14 cellular contexts compared by ENCODE assay signal in the genomic region with DNA sequence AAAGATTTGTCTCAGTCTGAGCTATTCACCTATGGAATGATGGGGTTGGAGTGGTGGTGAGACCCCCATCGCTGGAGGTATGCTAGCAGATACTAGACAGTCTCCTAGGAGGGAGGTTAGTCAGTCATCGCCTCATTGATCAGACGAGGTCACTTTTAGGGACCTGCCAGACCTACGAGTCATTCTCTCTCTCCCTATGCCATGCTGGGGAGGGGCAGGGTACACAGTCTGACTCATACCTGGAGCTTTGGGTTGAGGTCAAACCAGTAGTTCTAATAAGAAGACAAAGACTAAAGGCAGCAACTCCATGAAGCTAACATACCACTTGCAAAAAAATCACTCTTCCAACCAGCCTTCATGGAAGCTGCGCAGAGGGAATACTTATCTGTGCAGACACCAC.
DNase-seq lines count a peak whose midpoint lies in the region; ATAC-seq, FAIRE-seq and TF ChIP-seq lines count a peak whose summit lies in the region.
"Had no signal": no experiment of that assay in that cellular context is flagged by ENCODE, and none has a peak within 500 bp of the region (broad histone marks: within the 10 kb centered on the region; RNA-seq: fewer than 3 reads in every experiment).

No MANE protein-coding gene starts in this region.

- H3K36me3 Mint-ChIP-seq in GM23338 (ENCODE audit: low read depth), result no peaks in the 10 kb centered on the region
- H3K36me3 Mint-ChIP-seq: activated CD8-positive, alpha-beta memory T cell treated with anti-CD3 and anti-CD28 coated beads, Interleukin-2, amount 10 ng/mL, durations not matched to agents 7 days and 5 days; CD8-positive, alpha-beta T cell; memory B cell had no signal

- POLR2A ChIA-PET in endothelial cell of umbilical vein (lab: Charles Lee), result no interaction called here

- H3K27me3 Mint-ChIP-seq in GM23338 (ENCODE audit: insufficient read depth, low read depth, poor library complexity), result peaks cover 9% of the 10 kb centered on the region

- no peak overlapping the region for H2BK12ac ChIP-seq in neuronal stem cell (ENCODE audit: low read length)

- H2AK5ac ChIP-seq in neuronal stem cell (ENCODE audit: low read depth, low read length), result no peak overlapping the region

- no peaks in the 10 kb centered on the region for H3K79me1 ChIP-seq in neuronal stem cell (ENCODE audit: low read depth, low read length)

- H3K4me3 ChIP-seq in GM23338, result no peak overlapping the region
- no peak overlapping the region for H3K4me3 ChIP-seq in endothelial cell of umbilical vein (replicated peaks in 1 of 3; ENCODE audit: insufficient read depth in 1 of 3, low read depth in 1 of 3, low read length in 3 of 3)
- H3K4me3 ChIP-seq in neuronal stem cell (ENCODE audit: low read length in 2 of 2), result no peak overlapping the region
- H3K4me3 ChIP-seq: GM23248 had no signal

- H3K9me1 ChIP-seq in endothelial cell of umbilical vein (replicated peaks; ENCODE audit: control insufficient read depth, extremely low read depth, insufficient read depth, low read length), result no peaks in the 10 kb centered on the region

- TF ChIP-seq POLR2A in endothelial cell of umbilical vein (IDR thresholded peaks at IDR 0.05; ENCODE audit: low read depth, low read length), result no peak

- no peaks in the 10 kb centered on the region for H3K27me3 ChIP-seq in GM23338 (ENCODE audit: insufficient read depth)
- no peaks in the 10 kb centered on the region for H3K27me3 ChIP-seq in endothelial cell of umbilical vein (ENCODE audit: control insufficient read depth in 2 of 2, insufficient read depth in 2 of 2, low read length in 2 of 2)
- H3K27me3 ChIP-seq in neuronal stem cell (ENCODE audit: control insufficient read depth in 3 of 3, insufficient read depth in 3 of 3, low read depth in 1 of 3, low read length in 3 of 3), result no peaks in the 10 kb centered on the region

- H3F3A ChIP-seq in GM23338 (replicated peaks; ENCODE audit: low read depth), result no peaks in the 10 kb centered on the region

- no peak overlapping the region for H3K23ac ChIP-seq in neuronal stem cell (ENCODE audit: low read depth, low read length, poor library complexity)

- no peak overlapping the region for H4K8ac ChIP-seq in neuronal stem cell (ENCODE audit: low read depth, low read length)

- H4K20me1 ChIP-seq in GM23338 (replicated peaks; ENCODE audit: insufficient read depth), result no peaks in the 10 kb centered on the region
- no peaks in the 10 kb centered on the region for H4K20me1 ChIP-seq in endothelial cell of umbilical vein (replicated peaks; ENCODE audit: control insufficient read depth, extremely low read depth, insufficient read depth, low read length)

- TF ChIP-seq CTCF in GM23338 (conservative IDR thresholded peaks at IDR 0.05; ENCODE audit: low read depth in 2 of 2) (no peak), endothelial cell of umbilical vein (IDR thresholded peaks at IDR 0.05; ENCODE audit: extremely low read depth in 1 of 2, insufficient read depth in 1 of 2, low read depth in 1 of 2, low read length in 2 of 2) (no peak)

- no peak overlapping the region for H4K91ac ChIP-seq in neuronal stem cell (ENCODE audit: low read depth, low read length, poor library complexity)

- H3K4me3 Mint-ChIP-seq in GM23338, result no peak overlapping the region
- H3K4me3 Mint-ChIP-seq: activated CD8-positive, alpha-beta memory T cell treated with anti-CD3 and anti-CD28 coated beads, Interleukin-2, amount 10 ng/mL, durations not matched to agents 7 days and 5 days; CD8-positive, alpha-beta T cell; memory B cell had no signal

- H3K27ac Mint-ChIP-seq in GM23338, result no peak overlapping the region
- H3K27ac Mint-ChIP-seq: activated CD8-positive, alpha-beta memory T cell treated with anti-CD3 and anti-CD28 coated beads, Interleukin-2, amount 10 ng/mL, durations not matched to agents 7 days and 5 days; CD8-positive, alpha-beta T cell; memory B cell had no signal

- no peak overlapping the region for H3K18ac ChIP-seq in neuronal stem cell (ENCODE audit: low read length)

- no peaks in the 10 kb centered on the region; the same call in 1 of the 2 replicates for H3K9me2 ChIP-seq in GM23338 (ENCODE audit: insufficient read depth)

- no peak for ATAC-seq in GM23338
- ATAC-seq: activated CD8-positive, alpha-beta memory T cell treated with anti-CD3 and anti-CD28 coated beads, Interleukin-2, amount 10 ng/mL, durations not matched to agents 7 days and 5 days; CD8-positive, alpha-beta T cell had no signal

- CTCF ChIA-PET in endothelial cell of umbilical vein (lab: Charles Lee), result interaction anchor here (1.0 to 1.8 kb wide), 2 partner anchors 9 to 115 kb away, joined by 4 to 6 read pairs; no protein-coding TSS in a partner anchor

- H3K9me3 ChIP-seq in endothelial cell of umbilical vein (replicated peaks; ENCODE audit: control insufficient read depth, insufficient read depth, low read length) (no peaks in the 10 kb centered on the region), neuronal stem cell (replicated peaks in 1 of 2; ENCODE audit: control insufficient read depth in 2 of 2, insufficient read depth in 1 of 2, low read depth in 1 of 2, low read length in 2 of 2) (no peaks in the 10 kb centered on the region)

- H3K9ac ChIP-seq in endothelial cell of umbilical vein (replicated peaks; ENCODE audit: extremely low read depth, insufficient read depth, low read length) (no peak overlapping the region), neuronal stem cell (ENCODE audit: low read depth, low read length, poor library complexity) (no peak overlapping the region)
- H3K9ac ChIP-seq: GM23248 had no signal

- H2AFZ ChIP-seq in GM23338, result 0 out of 2 replicates have a peak overlapping the region, but pooled peaks have one; percentile 52
- no peak overlapping the region for H2AFZ ChIP-seq in endothelial cell of umbilical vein (ENCODE audit: low read depth, low read length)
- no peak overlapping the region for H2AFZ ChIP-seq in neuronal stem cell (ENCODE audit: low read length)
- H2AFZ ChIP-seq: GM23248 had no signal

- H3K4me1 ChIP-seq in GM23338 (ENCODE audit: insufficient read depth) (peaks cover 6% of the 10 kb centered on the region; the same call in 1 of the 2 replicates), endothelial cell of umbilical vein (ENCODE audit: control insufficient read depth, extremely low read depth, insufficient read depth, low read length) (peaks cover 13% of the 10 kb centered on the region), neuronal stem cell (ENCODE audit: control insufficient read depth in 2 of 2, insufficient read depth in 1 of 2, low read depth in 1 of 2, low read length in 2 of 2) (no peaks in the 10 kb centered on the region)

- no CpG with 5 or more reads among the region's 5 CpGs for WGBS in neuronal stem cell (ENCODE audit: extremely low coverage in 2 of 2, insufficient read length in 2 of 2, insufficient replicate concordance in 1 of 2), 2 donors

- intact Hi-C loops in endothelial cell of umbilical vein (cut with micrococcal nuclease), result no loop called here

- H3K36me3 ChIP-seq in GM23338 (ENCODE audit: insufficient read depth) (no peaks in the 10 kb centered on the region), endothelial cell of umbilical vein (ENCODE audit: control insufficient read depth in 2 of 2, extremely low read depth in 1 of 2, insufficient read depth in 2 of 2, low read length in 2 of 2) (no peaks in the 10 kb centered on the region), neuronal stem cell (replicated peaks in 1 of 2; ENCODE audit: control insufficient read depth in 2 of 2, insufficient read depth in 2 of 2, low read length in 2 of 2) (no peaks in the 10 kb centered on the region)

- peaks cover 13% of the 10 kb centered on the region; the same call in 2 of the 3 replicates for H3K4me1 Mint-ChIP-seq in GM23338
- H3K4me1 Mint-ChIP-seq: memory B cell had no signal

- no peak overlapping the region for H2BK15ac ChIP-seq in neuronal stem cell (ENCODE audit: low read length)

- no peak for DNase-seq in GM23338 (ENCODE audit: low spot score)
- peak; percentile 69 for DNase-seq in M059J (ENCODE audit: low read depth)
- no peak for DNase-seq in endothelial cell of umbilical vein (ENCODE audit: low read depth, low spot score)
- no peak for DNase-seq in neuronal stem cell (ENCODE audit: low spot score)
- no peak for DNase-seq in DMS114 treated with DMSO at 0.1 percent for 48 hours (lab: John Stamatoyannopoulos, UW; ENCODE audit: unreplicated experiment)
- no peak for DNase-seq in NCI-H146 treated with DMSO at 0.1 percent for 48 hours (lab: John Stamatoyannopoulos, UW; ENCODE audit: unreplicated experiment)
- DNase-seq in occipital lobe (lab: John Stamatoyannopoulos, UW), result no peak
- no peak for DNase-seq in cerebellar nuclear complex (lab: John Stamatoyannopoulos, UW)
- DNase-seq: activated CD8-positive, alpha-beta memory T cell treated with anti-CD3 and anti-CD28 coated beads, Interleukin-2, amount 10 ng/mL, durations not matched to agents 7 days and 5 days; CD8-positive, alpha-beta T cell; GM23248 had no signal

- H3K79me2 ChIP-seq in GM23338 (replicated peaks; ENCODE audit: insufficient read depth) (no peaks in the 10 kb centered on the region), endothelial cell of umbilical vein (ENCODE audit: control insufficient read depth, insufficient read depth, low read length) (no peaks in the 10 kb centered on the region)

- no TSS peak for BruUV-seq in endothelial cell of umbilical vein (replicated peaks; lab: Mats Ljungman, UMichigan)

- no peak overlapping the region for H3K27ac ChIP-seq in GM23338 (ENCODE audit: low read depth)
- H3K27ac ChIP-seq in endothelial cell of umbilical vein (ENCODE audit: insufficient read depth, low read depth, low read length), result no peak overlapping the region
- no peak overlapping the region for H3K27ac ChIP-seq in neuronal stem cell (replicated peaks; ENCODE audit: low read length)
- H3K27ac ChIP-seq: GM23248 had no signal

- dilution Hi-C loops in endothelial cell of umbilical vein (cut with MboI; ENCODE audit: extremely low pct_ligation_motif_present, low sequenced_read_pairs), result no loop called here

- no peak overlapping the region for H2BK120ac ChIP-seq in neuronal stem cell (ENCODE audit: low read depth, low read length)

- no peak for FAIRE-seq in endothelial cell of umbilical vein (lab: Jason Lieb, UNC)
- FAIRE-seq: colon, GM18507 had no signal

- peak overlapping the region; percentile 14 for H3K14ac ChIP-seq in neuronal stem cell (ENCODE audit: low read length)

- no peak overlapping the region for H3K4me2 ChIP-seq in GM23338
- H3K4me2 ChIP-seq in endothelial cell of umbilical vein (ENCODE audit: insufficient read depth, low read length), result no peak overlapping the region
- H3K4me2 ChIP-seq in neuronal stem cell (ENCODE audit: insufficient read depth, low read length, poor library complexity, severe bottlenecking), result no peak overlapping the region

- no peaks in the 10 kb centered on the region for H3K9me3 Mint-ChIP-seq in GM23338
- H3K9me3 Mint-ChIP-seq: CD8-positive, alpha-beta T cell; memory B cell had no signal

- no peak overlapping the region for H2BK5ac ChIP-seq in neuronal stem cell (ENCODE audit: low read length)

- H3K4ac ChIP-seq in neuronal stem cell (ENCODE audit: low read length), result no peak overlapping the region

TF ChIP-seq in GM23338, 12 proteins besides CTCF, POLR2A, EP300 and RAD21 (continues in another document):
- TF ChIP-seq EZH2 (IDR thresholded peaks at IDR 0.05; ENCODE audit: low read depth, unreplicated experiment) (no peak), EZH2phosphoT487 (IDR thresholded peaks at IDR 0.05; ENCODE audit: unreplicated experiment) (no peak)

TF ChIP-seq in endothelial cell of umbilical vein, 7 proteins besides CTCF, POLR2A, EP300 and RAD21 (continues in another document):
- TF ChIP-seq FOS (IDR thresholded peaks at IDR 0.05; ENCODE audit: borderline replicate concordance, insufficient read depth, low read length), result peak; percentile 77
